8 cellular contexts compared by ENCODE assay signal in genomic region chr2:96977631-96978195, GRCh38. TPM values are rescaled to one million over a fixed set of nuclear protein-coding genes. Genes with fewer than 3 reads are reported as not detected.
A peak's percentile ranks its signal among the peaks of the same experiment; 100 is the strongest.
DNase-seq lines count a peak whose midpoint lies in the region; ATAC-seq and TF ChIP-seq lines count a peak whose summit lies in the region.

No MANE protein-coding gene starts in this region.

- no peaks in the 10 kb centered on the region for H3K9me3 Mint-ChIP-seq in T-cell
- H3K9me3 Mint-ChIP-seq in stimulated activated naive B cell treated with anti-CD40 and anti-IgM and Interleukin-4, amounts not matched to agents 10 μg/mL and 1 μg/mL and 100 μg/mL, for 72 hours: no peaks in the 10 kb centered on the region

- no peaks in the 10 kb centered on the region for H3K36me3 Mint-ChIP-seq in T-cell
- no peaks in the 10 kb centered on the region for H3K36me3 Mint-ChIP-seq in stimulated activated naive B cell treated with anti-CD40 and anti-IgM and Interleukin-4, amounts not matched to agents 10 μg/mL and 1 μg/mL and 100 μg/mL, for 72 hours

- H4K20me1 ChIP-seq in GM23248 (ENCODE audit: insufficient read depth) (no peaks in the 10 kb centered on the region), fibroblast of lung (ENCODE audit: control insufficient read depth, extremely low read depth, insufficient read depth, low read length) (no peaks in the 10 kb centered on the region)

- peaks cover 10 to 13% (median 12%) of the 10 kb centered on the region in 3 donors for H3K4me1 Mint-ChIP-seq in T-cell
- peaks cover 0 to 5% of the 10 kb centered on the region in 2 donors for H3K4me1 Mint-ChIP-seq in stimulated activated naive B cell treated with anti-CD40 and anti-IgM and Interleukin-4, amounts not matched to agents 10 μg/mL and 1 μg/mL and 100 μg/mL, for 72 hours

- no peak overlapping the region for H3K4me3 Mint-ChIP-seq in T-cell
- no peak overlapping the region for H3K4me3 Mint-ChIP-seq in stimulated activated naive B cell treated with anti-CD40 and anti-IgM and Interleukin-4, amounts not matched to agents 10 μg/mL and 1 μg/mL and 100 μg/mL, for 72 hours

- no peak overlapping the region for H3K9ac ChIP-seq in GM23248
- H3K9ac ChIP-seq in fibroblast of lung (ENCODE audit: insufficient read depth, low read length): no peak overlapping the region

- ATAC-seq in T-cell (replicated peaks in 1 of 4): peak; percentile 60 to 88 (median 68)
- no peak for ATAC-seq in stimulated activated naive B cell treated with anti-CD40 and anti-IgM and Interleukin-4, amounts not matched to agents 10 μg/mL and 1 μg/mL and 100 μg/mL, for 72 hours (replicated peaks)

- peak overlapping the region; percentile 13 to 59 for H3K27ac Mint-ChIP-seq in T-cell
- H3K27ac Mint-ChIP-seq in stimulated activated naive B cell treated with anti-CD40 and anti-IgM and Interleukin-4, amounts not matched to agents 10 μg/mL and 1 μg/mL and 100 μg/mL, for 72 hours: no peak overlapping the region

- no peak for TF ChIP-seq CTCF in fibroblast of lung (conservative IDR thresholded peaks at IDR 0.05 in 1 of 2, IDR thresholded peaks at IDR 0.05 in 1 of 2; ENCODE audit: low read depth in 1 of 2, low read length in 2 of 2)

- no peaks in the 10 kb centered on the region for H3K79me2 ChIP-seq in GM23248 (ENCODE audit: insufficient read depth)
- no peaks in the 10 kb centered on the region for H3K79me2 ChIP-seq in fibroblast of lung (ENCODE audit: control insufficient read depth, insufficient read depth, low read length)

- no peak overlapping the region for H3K4me3 ChIP-seq in GM23248
- H3K4me3 ChIP-seq in fibroblast of lung (replicated peaks in 1 of 4; ENCODE audit: control extremely low read depth in 1 of 4, insufficient read depth in 1 of 4, low read depth in 3 of 4, low read length in 4 of 4): peak overlapping the region in 1 of 4 experiments; percentile 40
- H3K4me3 ChIP-seq in MG63: no peak overlapping the region

- H3K27ac ChIP-seq in GM23248: no peak overlapping the region
- H3K27ac ChIP-seq in fibroblast of lung (ENCODE audit: insufficient read depth, low read length): no peak overlapping the region

- H3K9me3 ChIP-seq in GM23248 (ENCODE audit: low read depth) (no peaks in the 10 kb centered on the region), fibroblast of lung (ENCODE audit: control insufficient read depth, insufficient read depth, low read depth, low read length) (no peaks in the 10 kb centered on the region), MG63 (no peaks in the 10 kb centered on the region)

- H3K27me3 ChIP-seq in GM23248 (replicated peaks; ENCODE audit: insufficient read depth) (no peaks in the 10 kb centered on the region), fibroblast of lung (ENCODE audit: control insufficient read depth, insufficient read depth, low read length) (no peaks in the 10 kb centered on the region), MG63 (no peaks in the 10 kb centered on the region)

- POLR2A ChIA-PET in T-cell (lab: Charles Lee): no interaction called here

- no peaks in the 10 kb centered on the region for H3K27me3 Mint-ChIP-seq in T-cell
- H3K27me3 Mint-ChIP-seq in stimulated activated naive B cell treated with anti-CD40 and anti-IgM and Interleukin-4, amounts not matched to agents 10 μg/mL and 1 μg/mL and 100 μg/mL, for 72 hours: no peaks in the 10 kb centered on the region

- H2AFZ ChIP-seq in GM23248: no peak overlapping the region
- H2AFZ ChIP-seq in fibroblast of lung (ENCODE audit: low read length): peak overlapping the region; percentile 36

- H3K36me3 ChIP-seq in GM23248 (ENCODE audit: low read depth) (no peaks in the 10 kb centered on the region), fibroblast of lung (ENCODE audit: control insufficient read depth, insufficient read depth, low read length) (no peaks in the 10 kb centered on the region), MG63 (no peaks in the 10 kb centered on the region)

- H3K4me1 ChIP-seq in GM23248 (ENCODE audit: insufficient read depth): no peaks in the 10 kb centered on the region
- no peaks in the 10 kb centered on the region for H3K4me1 ChIP-seq in fibroblast of lung (ENCODE audit: control insufficient read depth, extremely low read depth, insufficient read depth, low read length)

- H3K9me2 ChIP-seq in GM23248 (ENCODE audit: insufficient read depth): no peaks in the 10 kb centered on the region

- in situ Hi-C loops in GM23248 (cut with MboI): no loop called here

- H3K4me2 ChIP-seq in GM23248 (ENCODE audit: unreplicated experiment): no peak overlapping the region
- peak overlapping the region; percentile 66 for H3K4me2 ChIP-seq in fibroblast of lung (ENCODE audit: extremely low read depth, insufficient read depth, low read length)

- 7 to 15% methylated on average over 13 to 16 of the region's 16 CpGs for WGBS in GM23248 (ENCODE audit: low coverage in 1 of 2, low lambda C conversion rate in 2 of 2, missing lambda C conversion rate in 2 of 2), 2 experiments

- peaks cover 3% of the 10 kb centered on the region; the same call in 1 of the 2 replicates for H3F3A ChIP-seq in GM23248 (ENCODE audit: insufficient read depth)

- peak; percentile 66 for DNase-seq in GM23248
- peak in 1 of 34 experiments; percentile 38 for DNase-seq in T-cell
- peak; percentile 23 to 81 for DNase-seq in fibroblast of lung (ENCODE audit: low read depth in 2 of 2)
- DNase-seq in putamen (ENCODE audit: low spot score): peak; percentile 82
- no peak for DNase-seq in MG63
- DNase-seq in stimulated activated naive B cell treated with anti-CD40 and anti-IgM and Interleukin-4, amounts not matched to agents 10 μg/mL and 1 μg/mL and 100 μg/mL, for 72 hours: no peak
- no peak for DNase-seq in DMS114 treated with DMSO at 0.1 percent for 48 hours (lab: John Stamatoyannopoulos, UW; ENCODE audit: unreplicated experiment)
- no peak for DNase-seq in dedifferentiated amniotic fluid mesenchymal stem cell (ENCODE audit: extremely low spot score)

- CTCF ChIA-PET in T-cell (lab: Charles Lee): no interaction called here

RNA-seq across cellular contexts. Expression of gene FAM178B, which starts 8.7 kb away (rescaled TPM):
- not detected in 2 replicates for total RNA-seq in GM23248 (2014; rRNA removed; shearing (Covaris generic))
- polyA plus RNA-seq in GM23248 (2016; fragmentation: Nextera tagmentation; extraction: Ambion mirVana) (0.23 TPM in 1 of 2 replicates, not detected in the other), fibroblast of lung (not detected in 2 replicates)
- total RNA-seq in T-cell (1 to 10 TPM in 4 of 5 donors, under 1 TPM in 1; 0.86 to 1.7 (median 1.2) TPM), fibroblast of lung (not detected in 2 replicates)
- not detected in 2 replicates for polyA plus RNA-seq in fibroblast of lung (2012)
- polyA minus RNA-seq in fibroblast of lung (ENCODE audit: low replicate concordance): not detected in 2 replicates
- not detected in 2 replicates for total RNA-seq in MG63 (2014; rRNA removed; shearing (Covaris generic); ENCODE audit: low replicate concordance)

Comparison
In these comparisons a context has a peak if more than half of its experiments do, and no peak if none do; other contexts are left out.
1. DNase-seq: peak in GM23248 (single experiment), fibroblast of lung (2 of 2) and putamen (single experiment); none in MG63 (single experiment), stimulated activated naive B cell treated with anti-CD40 and anti-IgM and Interleukin-4, amounts not matched to agents 10 μg/mL and 1 μg/mL and 100 μg/mL, for 72 hours (single experiment), DMS114 treated with DMSO at 0.1 percent for 48 hours (single experiment) and dedifferentiated amniotic fluid mesenchymal stem cell (single experiment).
2. ATAC-seq: peak in T-cell (4 of 4); none in stimulated activated naive B cell treated with anti-CD40 and anti-IgM and Interleukin-4, amounts not matched to agents 10 μg/mL and 1 μg/mL and 100 μg/mL, for 72 hours (0 of 2).